19 cellular contexts compared by ENCODE assay signal in genomic region chr3:81554805-81555204, GRCh38.
A peak's percentile ranks its signal among the peaks of the same experiment; 100 is the strongest.
DNase-seq lines count a peak whose midpoint lies in the region; ATAC-seq lines count a peak whose summit lies in the region.
"Had no signal": no experiment of that assay in that cellular context is flagged by ENCODE, and none has a peak within 500 bp of the region (broad histone marks: within the 10 kb centered on the region; RNA-seq: fewer than 3 reads in every experiment).

No MANE protein-coding gene starts in this region.

- no peak overlapping the region for H3K27ac Mint-ChIP-seq in activated CD4-positive, alpha-beta T cell treated with anti-CD3 and anti-CD28 coated beads, Interleukin-2, amount 10 ng/mL, durations not matched to agents 24 days and 14 days
- H3K27ac Mint-ChIP-seq: endodermal cell, progenitor cell of endocrine pancreas had no signal

- no peak overlapping the region for H3K4ac ChIP-seq in mesendoderm (ENCODE audit: low read depth, low read length)

- no peak overlapping the region for H3K9ac ChIP-seq in mesendoderm (ENCODE audit: low read length)

- H3K23ac ChIP-seq in mesendoderm (ENCODE audit: low read length), result no peak overlapping the region

- ATAC-seq in GM19023 (IDR thresholded peaks at IDR 0.05; ENCODE audit: unreplicated experiment) (peak; percentile 9), HG03108 (IDR thresholded peaks at IDR 0.05; ENCODE audit: unreplicated experiment) (no peak), HG02642 (IDR thresholded peaks at IDR 0.05; ENCODE audit: poor library complexity, unreplicated experiment) (no peak)
- ATAC-seq: Panc1 had no signal

- H3K4me1 Mint-ChIP-seq in activated CD4-positive, alpha-beta T cell treated with anti-CD3 and anti-CD28 coated beads, Interleukin-2, amount 10 ng/mL, durations not matched to agents 24 days and 14 days, result no peaks in the 10 kb centered on the region
- H3K4me1 Mint-ChIP-seq: CD8-positive, alpha-beta memory T cell had no signal

- no peak overlapping the region for H4K5ac ChIP-seq in mesendoderm (ENCODE audit: low read length)

- no peaks in the 10 kb centered on the region for H3K27me3 ChIP-seq in mesendoderm (ENCODE audit: insufficient read depth, low read length, poor library complexity)

- H3K18ac ChIP-seq in mesendoderm (ENCODE audit: low read length), result no peak overlapping the region

- H3K9me3 Mint-ChIP-seq in activated CD4-positive, alpha-beta T cell treated with anti-CD3 and anti-CD28 coated beads, Interleukin-2, amount 10 ng/mL, durations not matched to agents 24 days and 14 days, result peaks cover 16% of the 10 kb centered on the region

- H3K4me3 Mint-ChIP-seq in activated CD4-positive, alpha-beta T cell treated with anti-CD3 and anti-CD28 coated beads, Interleukin-2, amount 10 ng/mL, durations not matched to agents 24 days and 14 days, result no peak overlapping the region
- H3K4me3 Mint-ChIP-seq: CD8-positive, alpha-beta memory T cell; endodermal cell had no signal

- no peak overlapping the region for H3K56ac ChIP-seq in mesendoderm (ENCODE audit: low read length)

- no peak overlapping the region for H3K27ac ChIP-seq in mesendoderm (ENCODE audit: low read depth, low read length)

- no peak overlapping the region for H2BK15ac ChIP-seq in mesendoderm (replicated peaks; ENCODE audit: low read depth)

- H3K36me3 Mint-ChIP-seq in activated CD4-positive, alpha-beta T cell treated with anti-CD3 and anti-CD28 coated beads, Interleukin-2, amount 10 ng/mL, durations not matched to agents 24 days and 14 days (ENCODE audit: low read depth), result peaks cover 4% of the 10 kb centered on the region

- no peak overlapping the region for H3K4me2 ChIP-seq in mesendoderm (ENCODE audit: low read length)

- no peak overlapping the region for H3K4me3 ChIP-seq in mesendoderm (ENCODE audit: low read length)
- H3K4me3 ChIP-seq: GM12878 had no signal

- intact Hi-C loops in activated CD4-positive, alpha-beta T cell treated with anti-CD3 and anti-CD28 coated beads, Interleukin-2, amount 10 ng/mL, durations not matched to agents 24 days and 14 days (cut with micrococcal nuclease), result no loop called here

- H3K27me3 Mint-ChIP-seq in activated CD4-positive, alpha-beta T cell treated with anti-CD3 and anti-CD28 coated beads, Interleukin-2, amount 10 ng/mL, durations not matched to agents 24 days and 14 days, result no peaks in the 10 kb centered on the region
- H3K27me3 Mint-ChIP-seq: CD8-positive, alpha-beta memory T cell; progenitor cell of endocrine pancreas had no signal

- no peak overlapping the region for H2AK5ac ChIP-seq in mesendoderm (ENCODE audit: low read length)

- H3K36me3 ChIP-seq in mesendoderm (ENCODE audit: control insufficient read depth, insufficient read depth, low read length), result no peaks in the 10 kb centered on the region

- no peaks in the 10 kb centered on the region for H3K4me1 ChIP-seq in mesendoderm (ENCODE audit: control insufficient read depth, low read depth, low read length)

- H4K8ac ChIP-seq in mesendoderm (ENCODE audit: low read depth, low read length), result no peak overlapping the region

- DNase-seq in NCI-H69 (lab: John Stamatoyannopoulos, UW) (peak; percentile 15), fibroblast of peridontal ligament (ENCODE audit: extremely low read depth) (peak; percentile 20), mesendoderm (peak; percentile 7), DMS79 (lab: John Stamatoyannopoulos, UW) (no peak)
- DNase-seq in activated CD4-positive, alpha-beta T cell treated with anti-CD3 and anti-CD28 coated beads, Interleukin-2, amount 10 ng/mL, durations not matched to agents 24 days and 14 days, result no peak
- DNase-seq: activated CD4-positive, alpha-beta T cell treated with anti-CD3 and anti-CD28 coated beads for 1 hour; activated naive CD4-positive, alpha-beta T cell treated with anti-CD3 and anti-CD28 coated beads, Interleukin-2, amount 50 U/mL, for 16 hours; CD8-positive, alpha-beta memory T cell; central memory CD4-positive, alpha-beta T cell; endodermal cell; NCI-H526 treated with DMSO at 0.1 percent for 48 hours; stimulated activated CD4-positive, alpha-beta T cell treated with anti-CD3 and anti-CD28 coated beads, Interleukin-15, amount 100 ng/mL, for 24 hours; SW 1271 had no signal

- H2BK5ac ChIP-seq in mesendoderm (ENCODE audit: low read length), result no peak overlapping the region

- no peak overlapping the region for H2BK120ac ChIP-seq in mesendoderm (ENCODE audit: low read depth, low read length)

- no peaks in the 10 kb centered on the region for H3K79me2 ChIP-seq in mesendoderm (ENCODE audit: control insufficient read depth, insufficient read depth, low read length)

- H3K79me1 ChIP-seq in mesendoderm (ENCODE audit: low read length), result no peaks in the 10 kb centered on the region

- no CpG with 5 or more reads among the region's 2 CpGs for WGBS in mesendoderm (ENCODE audit: extremely low coverage, insufficient coverage, low lambda C conversion rate)

Comparison
In these comparisons a context has a peak if more than half of its experiments do, and no peak if none do; other contexts are left out.
1. DNase-seq: peak in NCI-H69 (single experiment), fibroblast of peridontal ligament (single experiment) and mesendoderm (single experiment); none in activated CD4-positive, alpha-beta T cell treated with anti-CD3 and anti-CD28 coated beads, Interleukin-2, amount 10 ng/mL, durations not matched to agents 24 days and 14 days (single experiment) and DMS79 (single experiment).